17 cellular contexts compared by ENCODE assay signal in the genomic region with DNA sequence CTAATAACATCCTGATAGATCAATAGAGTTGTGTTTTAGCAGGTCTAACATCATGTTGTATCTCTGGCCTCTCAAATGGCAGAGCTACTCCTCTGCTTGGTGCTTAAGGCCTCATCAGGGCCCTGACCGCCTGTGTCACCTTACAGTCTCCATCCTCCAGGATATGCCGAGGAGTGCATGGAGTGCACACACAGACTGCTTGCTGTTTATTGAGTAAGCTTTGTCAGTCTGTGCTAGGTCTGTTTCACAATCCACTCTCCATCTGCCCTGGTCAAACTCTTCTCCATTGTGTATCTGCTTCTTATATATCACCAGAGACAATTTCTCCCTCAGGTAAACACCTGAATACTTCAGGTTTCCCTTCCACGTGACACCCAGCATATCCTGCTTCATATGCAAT.
DNase-seq lines count a peak whose midpoint lies in the region; ATAC-seq and TF ChIP-seq lines count a peak whose summit lies in the region.
"Had no signal": no experiment of that assay in that cellular context is flagged by ENCODE, and none has a peak within 500 bp of the region (broad histone marks: within the 10 kb centered on the region; RNA-seq: fewer than 3 reads in every experiment).

No MANE protein-coding gene starts in this region.

- H3K27ac ChIP-seq in BLaER1 = no peak overlapping the region
- H3K27ac ChIP-seq in psoas muscle = peak overlapping the region; percentile 82
- H3K27ac ChIP-seq: SK-N-MC had no signal

- H3K27me3 ChIP-seq in BLaER1 = no peaks in the 10 kb centered on the region; the same call in 1 of the 2 replicates
- H3K27me3 ChIP-seq in psoas muscle (ENCODE audit: insufficient read depth in 3 of 3, low read length in 2 of 3) = no peaks in the 10 kb centered on the region

- no peak for TF ChIP-seq CTCF in psoas muscle (IDR thresholded peaks at IDR 0.05)

- H3K36me3 ChIP-seq in BLaER1 = no peaks in the 10 kb centered on the region
- H3K36me3 ChIP-seq in psoas muscle (ENCODE audit: insufficient read depth in 1 of 2, low read depth in 1 of 2) = no peaks in the 10 kb centered on the region

- peak; percentile 25 for DNase-seq in NCI-H2029 treated with DMSO at 0.1 percent for 48 hours (lab: John Stamatoyannopoulos, UW)
- no peak for DNase-seq in psoas muscle
- DNase-seq in activated gamma-delta T cell (lab: John Stamatoyannopoulos, UW) = no peak
- no peak for DNase-seq in NCI-H1417 treated with DMSO at 0.1 percent for 48 hours (lab: John Stamatoyannopoulos, UW)
- DNase-seq: Calu3, DMS79, GOT3, NCI-H1930, NCI-H2171 treated with DMSO at 0.1 percent for 48 hours, NCI-H524 treated with DMSO at 0.1 percent for 48 hours, Right ventricle myocardium superior had no signal

- ATAC-seq in GM18502 (IDR thresholded peaks at IDR 0.05; ENCODE audit: poor library complexity, unreplicated experiment) = peak; percentile 9
- ATAC-seq in psoas muscle = peak in 3 of 4 donors; percentile 32 to 52 (median 41)
- no peak for ATAC-seq in HG02588 (IDR thresholded peaks at IDR 0.05; ENCODE audit: unreplicated experiment)
- ATAC-seq: Panc1, T-cell had no signal

- no peak overlapping the region for H3K4me3 ChIP-seq in BLaER1
- no peak overlapping the region for H3K4me3 ChIP-seq in psoas muscle
- H3K4me3 ChIP-seq: SK-N-MC had no signal

- whole genome bisulfite sequencing in psoas muscle, 3 donors = 88 to 93% (median 92%) methylated on average over 3 of the region's 3 CpGs

- H3K4me2 ChIP-seq in BLaER1 = peak overlapping the region; percentile 83

- intact Hi-C loops in psoas muscle (cut with DNase I) = loop anchor here (10.0 kb wide), 2 partner anchors 134 to 236 kb away; partner anchors contain the start of gene SLC24A3 (in 1 of the 2)

- H3K9me3 ChIP-seq in BLaER1 (no peaks in the 10 kb centered on the region), psoas muscle (no peaks in the 10 kb centered on the region)

- no peak overlapping the region for H3K9ac ChIP-seq in BLaER1

- H3K4me1 ChIP-seq in BLaER1 (peaks cover 12% of the 10 kb centered on the region), psoas muscle (peaks cover 35% of the 10 kb centered on the region)

- H4K20me1 ChIP-seq in BLaER1 = no peaks in the 10 kb centered on the region
